Comparison of ENCODE assay signal across 15 cellular contexts in genomic region chr12:53481458-53481857, GRCh38. TPM values are rescaled to one million over a fixed set of nuclear protein-coding genes. Genes with fewer than 3 reads are reported as not detected.
DNase-seq lines count a peak whose midpoint lies in the region; TF ChIP-seq lines count a peak whose summit lies in the region.
"Not testable (repeated sequence)": the region's sequence is repeated elsewhere in the genome, so short reads cannot be mapped to it uniquely, and the experiment has no call there.
"Had no signal": no experiment of that assay in that cellular context is flagged by ENCODE, and none has a peak within 500 bp of the region (broad histone marks: within the 10 kb centered on the region; RNA-seq: fewer than 3 reads in every experiment).

No MANE protein-coding gene starts in this region.

- not testable (repeated sequence) for TF ChIP-seq CTCF in hepatocyte (IDR thresholded peaks at IDR 0.05; ENCODE audit: poor library complexity)

- H3K9me2 ChIP-seq in hepatocyte (replicated peaks; ENCODE audit: insufficient read depth): not testable (repeated sequence)

- H3K27ac ChIP-seq in SK-N-MC (peak overlapping the region; percentile 54), epithelial cell of prostate (peak overlapping the region; percentile 72), hepatocyte (peak overlapping the region; percentile 10)

- not testable (repeated sequence) for H3K4me3 ChIP-seq in SK-N-MC, hepatocyte

- intact Hi-C loops in posterior vena cava (cut with DNase I): not testable (repeated sequence)

- H3K36me3 ChIP-seq in SK-N-MC (ENCODE audit: insufficient read depth, low read length): peaks cover 73% of the 10 kb centered on the region
- not testable (repeated sequence) for H3K36me3 ChIP-seq in hepatocyte (replicated peaks; ENCODE audit: insufficient read depth, low read depth)

- not testable (repeated sequence) for H3K9ac ChIP-seq in SK-N-MC (ENCODE audit: insufficient read length)

- H3K79me2 ChIP-seq in hepatocyte: peaks cover 26% of the 10 kb centered on the region

- DNase-seq in AG20443 (ENCODE audit: low spot score): peak; percentile 60
- peak; percentile 74 for DNase-seq in HCEC 1CT
- DNase-seq in SK-N-MC (ENCODE audit: low read depth, low spot score); epithelial cell of prostate (ENCODE audit: low read depth, low spot score); hepatocyte (ENCODE audit: low spot score): not testable (repeated sequence)
- DNase-seq in amniotic epithelial cell (ENCODE audit: low read depth): peak; percentile 81
- peak; percentile 80 for DNase-seq in posterior vena cava (ENCODE audit: low spot score)

- not testable (repeated sequence) for H3K4me2 ChIP-seq in hepatocyte

- H3K9me3 ChIP-seq in SK-N-MC (ENCODE audit: low read depth, low read length); hepatocyte (ENCODE audit: low read depth): not testable (repeated sequence)

- H3K4me1 ChIP-seq in hepatocyte (ENCODE audit: insufficient read depth): not testable (repeated sequence)

- not testable (repeated sequence) for H3K27me3 ChIP-seq in hepatocyte

- peaks cover 50% of the 10 kb centered on the region for H4K20me1 ChIP-seq in hepatocyte (ENCODE audit: insufficient read depth, poor library complexity, severe bottlenecking)

- 90% methylated on average over 6 of the region's 6 CpGs for WGBS in hepatocyte (ENCODE audit: low lambda C conversion rate, missing lambda C conversion rate)

- H2AFZ ChIP-seq in hepatocyte: not testable (repeated sequence)

RNA-seq across cellular contexts. Expression of gene MAP3K12, which starts 17.8 kb away (rescaled TPM):
- total RNA-seq in hepatocyte (10.8 and 16.0 TPM in 2 replicates), posterior vena cava (10 to 100 TPM; 21.7 to 29.4 TPM)
- polyA plus RNA-seq in hepatocyte: 10.0 and 14.0 TPM in 2 replicates

RNA-seq across cellular contexts. Expression of gene TARBP2, which starts 19.6 kb away (rescaled TPM):
- total RNA-seq in hepatocyte (39.1 and 54.6 TPM in 2 replicates), posterior vena cava (10 to 100 TPM; 12.8 to 16.8 TPM)
- 81.1 and 88.6 TPM in 2 replicates for polyA plus RNA-seq in hepatocyte

RNA-seq across cellular contexts. Expression of gene NPFF, which starts 25.8 kb away (rescaled TPM):
- total RNA-seq in hepatocyte: not detected in 2 replicates
- polyA plus RNA-seq in hepatocyte: 0.77 TPM in 1 of 2 replicates, not detected in the other
- total RNA-seq in posterior vena cava: not detected
- total RNA-seq: activated CD4-positive, alpha-beta T cell treated with anti-CD3 and anti-CD28 coated beads, Interleukin-2, amount 10 ng/mL, durations not matched to agents 7 days and 5 days; adrenal gland; esophagus mucosa; HT-29; lower leg skin; omental fat pad; right atrium auricular region; T-helper 1 cell treated with Interleukin-12 subunit alpha and Interleukin-12 subunit beta and Interleukin-4 antibody, amounts not matched to agents 30 ng/mL and 1 ng/mL, for 36 hours had no signal

RNA-seq across cellular contexts. Expression of gene PCBP2, which starts 29.6 kb away (rescaled TPM):
- total RNA-seq in hepatocyte (343 and 389 TPM in 2 replicates), posterior vena cava (100 to 1,000 TPM; 500 to 501 TPM)
- 132 and 133 TPM in 2 replicates for polyA plus RNA-seq in hepatocyte

RNA-seq across cellular contexts. Expression of gene PRR13, which starts 39.9 kb away (rescaled TPM):
- 135 and 150 TPM in 2 replicates for total RNA-seq in hepatocyte
- 457 and 458 TPM in 2 replicates for polyA plus RNA-seq in hepatocyte
- total RNA-seq in posterior vena cava: 100 to 1,000 TPM in 1 of 2 donors, 10 to 100 TPM in 1; 99.1 to 102 TPM

Comparison
In these comparisons a context has a peak if more than half of its experiments do, and no peak if none do; other contexts are left out.
1. H3K27ac ChIP-seq: peak in every context shown above with its lines; median percentile 72 in epithelial cell of prostate; 54 in SK-N-MC; 10 in hepatocyte.